ENCODE assay signal across 1 cellular context in genomic region chr14:54537651-54538050, GRCh38.
TF ChIP-seq lines count a peak whose summit lies in the region.

No MANE protein-coding gene starts in this region.

TF ChIP-seq in HepG2, 621 proteins besides CTCF, POLR2A, EP300 and RAD21 (continued from another document and continues in another):
- TF ChIP-seq EHMT2 (IDR thresholded peaks at IDR 0.05; ENCODE audit: borderline replicate concordance, low read depth, low read length) (no peak), ATM (IDR thresholded peaks at IDR 0.05; ENCODE audit: borderline replicate concordance) (no peak), NCOR1 (IDR thresholded peaks at IDR 0.05; ENCODE audit: borderline replicate concordance, low read length) (peak; percentile 85; the same call in 1 of the 2 replicates), ZNF552 (CRISPR knock-in tag; IDR thresholded peaks at IDR 0.05; ENCODE audit: borderline replicate concordance) (no peak), ZNF768 (CRISPR knock-in tag; IDR thresholded peaks at IDR 0.05) (no peak), ZNF496 (CRISPR knock-in tag; IDR thresholded peaks at IDR 0.05; ENCODE audit: insufficient replicate concordance) (no peak), SIN3B (IDR thresholded peaks at IDR 0.05; ENCODE audit: low read length) (no peak), SP5 (CRISPR knock-in tag; IDR thresholded peaks at IDR 0.05; ENCODE audit: borderline replicate concordance, low read depth) (0 out of 2 replicates have a peak, but pooled peaks have one; percentile 17), CENPX (CRISPR knock-in tag; IDR thresholded peaks at IDR 0.05) (no peak), ELF1 (CRISPR knock-in tag; IDR thresholded peaks at IDR 0.05) (no peak), DPF2 (CRISPR knock-in tag; IDR thresholded peaks at IDR 0.05; ENCODE audit: borderline replicate concordance, low read depth) (no peak), HHEX (CRISPR knock-in tag; IDR thresholded peaks at IDR 0.05) (0 out of 2 replicates have a peak, but pooled peaks have one; percentile 13), GATAD2A (CRISPR knock-in tag; IDR thresholded peaks at IDR 0.05) (peak; percentile 71), ZNF34 (CRISPR knock-in tag; IDR thresholded peaks at IDR 0.05; ENCODE audit: borderline replicate concordance) (no peak), SNRNP70 (IDR thresholded peaks at IDR 0.05; ENCODE audit: low read depth, low read length) (no peak), TCF7 (IDR thresholded peaks at IDR 0.05; ENCODE audit: low read depth) (peak; percentile 46; the same call in 1 of the 2 replicates), USF2 (IDR thresholded peaks at IDR 0.05; ENCODE audit: low read depth, low read length) (no peak), USF2 (CRISPR knock-in tag; IDR thresholded peaks at IDR 0.05; ENCODE audit: borderline replicate concordance) (peak; percentile 63; the same call in 1 of the 2 replicates), FOXP1 (IDR thresholded peaks at IDR 0.05) (no peak), FOXP1 (CRISPR knock-in tag; IDR thresholded peaks at IDR 0.05) (peak; percentile 71), SAFB2 (CRISPR knock-in tag; IDR thresholded peaks at IDR 0.05; ENCODE audit: borderline replicate concordance, low read depth) (no peak), ZNF550 (CRISPR knock-in tag; IDR thresholded peaks at IDR 0.05; ENCODE audit: borderline replicate concordance) (no peak), ZBTB26 (CRISPR knock-in tag; IDR thresholded peaks at IDR 0.05; ENCODE audit: borderline replicate concordance) (no peak), ZSCAN5A (CRISPR knock-in tag; IDR thresholded peaks at IDR 0.05; ENCODE audit: borderline replicate concordance) (no peak), MIER3 (CRISPR knock-in tag; IDR thresholded peaks at IDR 0.05; ENCODE audit: borderline replicate concordance) (no peak), THAP9 (CRISPR knock-in tag; IDR thresholded peaks at IDR 0.05; ENCODE audit: borderline replicate concordance) (no peak), HDAC1 (CRISPR knock-in tag; IDR thresholded peaks at IDR 0.05) (no peak), GPN1 (CRISPR knock-in tag; IDR thresholded peaks at IDR 0.05; ENCODE audit: borderline replicate concordance) (no peak), ZNF556 (CRISPR knock-in tag; IDR thresholded peaks at IDR 0.05; ENCODE audit: borderline replicate concordance) (no peak), ELF4 (CRISPR knock-in tag; IDR thresholded peaks at IDR 0.05; ENCODE audit: borderline replicate concordance) (no peak), HNRNPUL1 (IDR thresholded peaks at IDR 0.05; ENCODE audit: low read depth, low read length) (no peak), PPARG (CRISPR knock-in tag; conservative IDR thresholded peaks at IDR 0.05) (peak; percentile 51; the same call in 1 of the 2 replicates), BCL6 (CRISPR knock-in tag; IDR thresholded peaks at IDR 0.05) (peak; percentile 94), ZNF841 (CRISPR knock-in tag; IDR thresholded peaks at IDR 0.05; ENCODE audit: borderline replicate concordance) (no peak), MTERF4 (CRISPR knock-in tag; IDR thresholded peaks at IDR 0.05) (no peak), ZFYVE20 (CRISPR knock-in tag; IDR thresholded peaks at IDR 0.05; ENCODE audit: borderline replicate concordance, low read depth) (no peak), KDM1A (CRISPR knock-in tag; IDR thresholded peaks at IDR 0.05) (no peak)
- TF ChIP-seq, protein P1, sequence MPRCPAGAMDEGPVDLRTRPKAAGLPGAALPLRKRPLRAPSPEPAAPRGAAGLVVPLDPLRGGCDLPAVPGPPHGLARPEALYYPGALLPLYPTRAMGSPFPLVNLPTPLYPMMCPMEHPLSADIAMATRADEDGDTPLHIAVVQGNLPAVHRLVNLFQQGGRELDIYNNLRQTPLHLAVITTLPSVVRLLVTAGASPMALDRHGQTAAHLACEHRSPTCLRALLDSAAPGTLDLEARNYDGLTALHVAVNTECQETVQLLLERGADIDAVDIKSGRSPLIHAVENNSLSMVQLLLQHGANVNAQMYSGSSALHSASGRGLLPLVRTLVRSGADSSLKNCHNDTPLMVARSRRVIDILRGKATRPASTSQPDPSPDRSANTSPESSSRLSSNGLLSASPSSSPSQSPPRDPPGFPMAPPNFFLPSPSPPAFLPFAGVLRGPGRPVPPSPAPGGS (CRISPR knock-in tag; IDR thresholded peaks at IDR 0.05), result no peak
- TF ChIP-seq, protein P2, sequence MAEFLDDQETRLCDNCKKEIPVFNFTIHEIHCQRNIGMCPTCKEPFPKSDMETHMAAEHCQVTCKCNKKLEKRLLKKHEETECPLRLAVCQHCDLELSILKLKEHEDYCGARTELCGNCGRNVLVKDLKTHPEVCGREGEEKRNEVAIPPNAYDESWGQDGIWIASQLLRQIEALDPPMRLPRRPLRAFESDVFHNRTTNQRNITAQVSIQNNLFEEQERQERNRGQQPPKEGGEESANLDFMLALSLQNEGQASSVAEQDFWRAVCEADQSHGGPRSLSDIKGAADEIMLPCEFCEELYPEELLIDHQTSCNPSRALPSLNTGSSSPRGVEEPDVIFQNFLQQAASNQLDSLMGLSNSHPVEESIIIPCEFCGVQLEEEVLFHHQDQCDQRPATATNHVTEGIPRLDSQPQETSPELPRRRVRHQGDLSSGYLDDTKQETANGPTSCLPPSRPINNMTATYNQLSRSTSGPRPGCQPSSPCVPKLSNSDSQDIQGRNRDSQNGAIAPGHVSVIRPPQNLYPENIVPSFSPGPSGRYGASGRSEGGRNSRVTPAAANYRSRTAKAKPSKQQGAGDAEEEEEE (CRISPR knock-in tag; IDR thresholded peaks at IDR 0.05; ENCODE audit: borderline replicate concordance), result no peak
- TF ChIP-seq, protein P3, sequence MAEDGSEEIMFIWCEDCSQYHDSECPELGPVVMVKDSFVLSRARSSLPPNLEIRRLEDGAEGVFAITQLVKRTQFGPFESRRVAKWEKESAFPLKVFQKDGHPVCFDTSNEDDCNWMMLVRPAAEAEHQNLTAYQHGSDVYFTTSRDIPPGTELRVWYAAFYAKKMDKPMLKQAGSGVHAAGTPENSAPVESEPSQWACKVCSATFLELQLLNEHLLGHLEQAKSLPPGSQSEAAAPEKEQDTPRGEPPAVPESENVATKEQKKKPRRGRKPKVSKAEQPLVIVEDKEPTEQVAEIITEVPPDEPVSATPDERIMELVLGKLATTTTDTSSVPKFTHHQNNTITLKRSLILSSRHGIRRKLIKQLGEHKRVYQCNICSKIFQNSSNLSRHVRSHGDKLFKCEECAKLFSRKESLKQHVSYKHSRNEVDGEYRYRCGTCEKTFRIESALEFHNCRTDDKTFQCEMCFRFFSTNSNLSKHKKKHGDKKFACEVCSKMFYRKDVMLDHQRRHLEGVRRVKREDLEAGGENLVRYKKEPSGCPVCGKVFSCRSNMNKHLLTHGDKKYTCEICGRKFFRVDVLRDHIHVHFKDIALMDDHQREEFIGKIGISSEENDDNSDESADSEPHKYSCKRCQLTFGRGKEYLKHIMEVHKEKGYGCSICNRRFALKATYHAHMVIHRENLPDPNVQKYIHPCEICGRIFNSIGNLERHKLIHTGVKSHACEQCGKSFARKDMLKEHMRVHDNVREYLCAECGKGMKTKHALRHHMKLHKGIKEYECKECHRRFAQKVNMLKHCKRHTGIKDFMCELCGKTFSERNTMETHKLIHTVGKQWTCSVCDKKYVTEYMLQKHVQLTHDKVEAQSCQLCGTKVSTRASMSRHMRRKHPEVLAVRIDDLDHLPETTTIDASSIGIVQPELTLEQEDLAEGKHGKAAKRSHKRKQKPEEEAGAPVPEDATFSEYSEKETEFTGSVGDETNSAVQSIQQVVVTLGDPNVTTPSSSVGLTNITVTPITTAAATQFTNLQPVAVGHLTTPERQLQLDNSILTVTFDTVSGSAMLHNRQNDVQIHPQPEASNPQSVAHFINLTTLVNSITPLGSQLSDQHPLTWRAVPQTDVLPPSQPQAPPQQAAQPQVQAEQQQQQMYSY (CRISPR knock-in tag; IDR thresholded peaks at IDR 0.05), result no peak
- TF ChIP-seq, protein P4, sequence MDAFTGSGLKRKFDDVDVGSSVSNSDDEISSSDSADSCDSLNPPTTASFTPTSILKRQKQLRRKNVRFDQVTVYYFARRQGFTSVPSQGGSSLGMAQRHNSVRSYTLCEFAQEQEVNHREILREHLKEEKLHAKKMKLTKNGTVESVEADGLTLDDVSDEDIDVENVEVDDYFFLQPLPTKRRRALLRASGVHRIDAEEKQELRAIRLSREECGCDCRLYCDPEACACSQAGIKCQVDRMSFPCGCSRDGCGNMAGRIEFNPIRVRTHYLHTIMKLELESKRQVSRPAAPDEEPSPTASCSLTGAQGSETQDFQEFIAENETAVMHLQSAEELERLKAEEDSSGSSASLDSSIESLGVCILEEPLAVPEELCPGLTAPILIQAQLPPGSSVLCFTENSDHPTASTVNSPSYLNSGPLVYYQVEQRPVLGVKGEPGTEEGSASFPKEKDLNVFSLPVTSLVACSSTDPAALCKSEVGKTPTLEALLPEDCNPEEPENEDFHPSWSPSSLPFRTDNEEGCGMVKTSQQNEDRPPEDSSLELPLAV (CRISPR knock-in tag; conservative IDR thresholded peaks at IDR 0.05; ENCODE audit: low read depth), result no peak
- TF ChIP-seq, protein P5, sequence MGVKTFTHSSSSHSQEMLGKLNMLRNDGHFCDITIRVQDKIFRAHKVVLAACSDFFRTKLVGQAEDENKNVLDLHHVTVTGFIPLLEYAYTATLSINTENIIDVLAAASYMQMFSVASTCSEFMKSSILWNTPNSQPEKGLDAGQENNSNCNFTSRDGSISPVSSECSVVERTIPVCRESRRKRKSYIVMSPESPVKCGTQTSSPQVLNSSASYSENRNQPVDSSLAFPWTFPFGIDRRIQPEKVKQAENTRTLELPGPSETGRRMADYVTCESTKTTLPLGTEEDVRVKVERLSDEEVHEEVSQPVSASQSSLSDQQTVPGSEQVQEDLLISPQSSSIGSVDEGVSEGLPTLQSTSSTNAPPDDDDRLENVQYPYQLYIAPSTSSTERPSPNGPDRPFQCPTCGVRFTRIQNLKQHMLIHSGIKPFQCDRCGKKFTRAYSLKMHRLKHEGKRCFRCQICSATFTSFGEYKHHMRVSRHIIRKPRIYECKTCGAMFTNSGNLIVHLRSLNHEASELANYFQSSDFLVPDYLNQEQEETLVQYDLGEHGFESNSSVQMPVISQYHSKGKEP (CRISPR knock-in tag; IDR thresholded peaks at IDR 0.05), result no peak
